In genomic region chr6:113412589-113413367, GRCh38 we compare ENCODE assay signal across 1 cellular context.
TF ChIP-seq lines count a peak whose summit lies in the region.

No MANE protein-coding gene starts in this region.

TF ChIP-seq in H1, 55 proteins besides CTCF, POLR2A, EP300 and RAD21 (continued from another document):
- TF ChIP-seq PHF8 (conservative IDR thresholded peaks at IDR 0.05; ENCODE audit: low read depth, low read length) (no peak), MAX (IDR thresholded peaks at IDR 0.05) (no peak), BACH1 (IDR thresholded peaks at IDR 0.05; ENCODE audit: low read length) (peak; percentile 83), MAFK (IDR thresholded peaks at IDR 0.05; ENCODE audit: low read depth, low read length) (peak; percentile 86), JUN (IDR thresholded peaks at IDR 0.05; ENCODE audit: low read depth, low read length) (no peak), SRF (IDR thresholded peaks at IDR 0.05; ENCODE audit: low read depth, low read length) (0 out of 2 replicates have a peak, but pooled peaks have one; percentile 4)
